In genomic region chr4:24514808-24515207, GRCh38 we compare ENCODE assay signal across 13 cellular contexts.
A peak's percentile ranks its signal among the peaks of the same experiment; 100 is the strongest.
DNase-seq lines count a peak whose midpoint lies in the region; ATAC-seq and TF ChIP-seq lines count a peak whose summit lies in the region.
"Had no signal": no experiment of that assay in that cellular context is flagged by ENCODE, and none has a peak within 500 bp of the region (broad histone marks: within the 10 kb centered on the region; RNA-seq: fewer than 3 reads in every experiment).

No MANE protein-coding gene starts in this region.

- H3K79me2 ChIP-seq in OCI-LY7 (ENCODE audit: insufficient read depth, low read depth, low read length) (no peaks in the 10 kb centered on the region), fibroblast of lung (ENCODE audit: control insufficient read depth, insufficient read depth, low read length) (no peaks in the 10 kb centered on the region)

- no peak for TF ChIP-seq EP300 in suprapubic skin (IDR thresholded peaks at IDR 0.05)

- H3K4me1 ChIP-seq in OCI-LY7 (ENCODE audit: insufficient read depth, low read length, poor library complexity, severe bottlenecking) (no peaks in the 10 kb centered on the region), fibroblast of lung (ENCODE audit: control insufficient read depth, extremely low read depth, insufficient read depth, low read length) (no peaks in the 10 kb centered on the region), suprapubic skin (no peaks in the 10 kb centered on the region)

- H3K4me2 ChIP-seq in OCI-LY7 (ENCODE audit: low read length) (no peak overlapping the region), fibroblast of lung (ENCODE audit: extremely low read depth, insufficient read depth, low read length) (no peak overlapping the region)
- H3K4me2 ChIP-seq: BLaER1 treated with 17β-estradiol and CSF1 and Interleukin-3, amounts not matched to agents 10 nM and 100 nM had no signal

- H3K27ac ChIP-seq in 22Rv1 (no peak overlapping the region), OCI-LY7 (ENCODE audit: low read depth, low read length, poor library complexity, severe bottlenecking) (no peak overlapping the region), fibroblast of lung (ENCODE audit: insufficient read depth, low read length) (no peak overlapping the region), suprapubic skin (no peak overlapping the region)
- H3K27ac ChIP-seq: BLaER1 treated with 17β-estradiol and CSF1 and Interleukin-3, amounts not matched to agents 10 nM and 100 nM had no signal

- H4K20me1 ChIP-seq in OCI-LY7 (ENCODE audit: insufficient read depth, low read length) (no peaks in the 10 kb centered on the region; the same call in 1 of the 2 replicates), fibroblast of lung (ENCODE audit: control insufficient read depth, extremely low read depth, insufficient read depth, low read length) (no peaks in the 10 kb centered on the region)

- H3K27me3 ChIP-seq in fibroblast of lung (ENCODE audit: control insufficient read depth, insufficient read depth, low read length), result no peaks in the 10 kb centered on the region
- no peaks in the 10 kb centered on the region for H3K27me3 ChIP-seq in suprapubic skin
- H3K27me3 ChIP-seq: BLaER1 treated with 17β-estradiol and CSF1 and Interleukin-3, amounts not matched to agents 10 nM and 100 nM had no signal

- H3K4me3 ChIP-seq in GM12865 (ENCODE audit: low read depth, low read length), result no peak overlapping the region
- H3K4me3 ChIP-seq in OCI-LY7 (ENCODE audit: low read depth, low read length, poor library complexity, severe bottlenecking), result no peak overlapping the region
- no peak overlapping the region for H3K4me3 ChIP-seq in fibroblast of lung (replicated peaks in 1 of 4; ENCODE audit: control extremely low read depth in 1 of 4, insufficient read depth in 1 of 4, low read depth in 3 of 4, low read length in 4 of 4)
- H3K4me3 ChIP-seq in suprapubic skin, result no peak overlapping the region
- H3K4me3 ChIP-seq: BLaER1 treated with 17β-estradiol and CSF1 and Interleukin-3, amounts not matched to agents 10 nM and 100 nM had no signal

- POLR2A ChIA-PET in OCI-LY7 (lab: Charles Lee), result interaction anchor here (1.2 kb wide), 1 partner anchor 10 kb away, joined by 4 read pairs; no protein-coding TSS in a partner anchor

- CTCF ChIA-PET in OCI-LY7 (lab: Charles Lee; ENCODE audit: unreplicated experiment), result no interaction called here

- TF ChIP-seq POLR2A in suprapubic skin (IDR thresholded peaks at IDR 0.05), result no peak

- intact Hi-C loops in OCI-LY7 (cut with micrococcal nuclease; ENCODE audit: unreplicated experiment), result no loop called here

- H3K9me3 ChIP-seq in OCI-LY7 (ENCODE audit: low read length), result no peaks in the 10 kb centered on the region
- no peaks in the 10 kb centered on the region for H3K9me3 ChIP-seq in fibroblast of lung (ENCODE audit: control insufficient read depth, insufficient read depth, low read depth, low read length)
- H3K9me3 ChIP-seq in suprapubic skin, result no peaks in the 10 kb centered on the region
- H3K9me3 ChIP-seq: BLaER1 treated with 17β-estradiol and CSF1 and Interleukin-3, amounts not matched to agents 10 nM and 100 nM had no signal

- WGBS in suprapubic skin, result 87% methylated on average over 1 of the region's 1 CpG

- H3K9me2 ChIP-seq in OCI-LY7 (ENCODE audit: insufficient read depth, low read length), result no peaks in the 10 kb centered on the region

- no TSS peak for BruUV-seq in OCI-LY7 (replicated peaks; lab: Mats Ljungman, UMichigan)

- no peak overlapping the region for H2AFZ ChIP-seq in OCI-LY7 (ENCODE audit: low read length)
- no peak overlapping the region for H2AFZ ChIP-seq in fibroblast of lung (ENCODE audit: low read length)

- no peak for ATAC-seq in HG02642 (IDR thresholded peaks at IDR 0.05; ENCODE audit: poor library complexity, unreplicated experiment)
- ATAC-seq: activated naive CD8-positive, alpha-beta T cell treated with anti-CD3 and anti-CD28 coated beads, Interleukin-2, amount 50 U/mL, for 24 hours; left lobe of liver had no signal

- H3K9ac ChIP-seq in fibroblast of lung (ENCODE audit: insufficient read depth, low read length), result no peak overlapping the region
- H3K9ac ChIP-seq: BLaER1 treated with 17β-estradiol and CSF1 and Interleukin-3, amounts not matched to agents 10 nM and 100 nM had no signal

- peak; percentile 31 for TF ChIP-seq CTCF in 22Rv1 (IDR thresholded peaks at IDR 0.05)
- TF ChIP-seq CTCF in GM12865 (IDR thresholded peaks at IDR 0.05; ENCODE audit: insufficient read depth, low read depth, low read length, missing control alignments), result peak; percentile 12
- peak; percentile 68 for TF ChIP-seq CTCF in OCI-LY7 (conservative IDR thresholded peaks at IDR 0.05; ENCODE audit: low read length)
- peak; percentile 27 to 41 for TF ChIP-seq CTCF in fibroblast of lung (conservative IDR thresholded peaks at IDR 0.05 in 1 of 2, IDR thresholded peaks at IDR 0.05 in 1 of 2; ENCODE audit: low read depth in 1 of 2, low read length in 2 of 2)
- TF ChIP-seq CTCF in suprapubic skin (IDR thresholded peaks at IDR 0.05), result no peak

- DNase-seq in GM12865 (ENCODE audit: low read depth), result no peak
- DNase-seq in OCI-LY7 (ENCODE audit: low spot score), result peak; percentile 18
- DNase-seq in fibroblast of lung (ENCODE audit: low read depth in 2 of 2), result no peak
- DNase-seq in suprapubic skin (ENCODE audit: low spot score in 2 of 2), result no peak
- no peak for DNase-seq in midbrain (lab: John Stamatoyannopoulos, UW)
- no peak for DNase-seq in stimulated activated CD4-positive, alpha-beta T cell treated with anti-CD3 and anti-CD28 coated beads, Interleukin-2, amount 100 ng/mL, for 48 hours
- DNase-seq: activated naive CD8-positive, alpha-beta T cell treated with anti-CD3 and anti-CD28 coated beads, Interleukin-2, amount 50 U/mL, for 24 hours; HCEC 1CT; T1000 had no signal

- H3K36me3 ChIP-seq in OCI-LY7 (ENCODE audit: insufficient read depth, low read length), result peaks cover 58% of the 10 kb centered on the region
- H3K36me3 ChIP-seq in fibroblast of lung (ENCODE audit: control insufficient read depth, insufficient read depth, low read length), result peaks cover 2% of the 10 kb centered on the region
- H3K36me3 ChIP-seq in suprapubic skin, result no peaks in the 10 kb centered on the region

Comparison
In these comparisons a context has a peak if more than half of its experiments do, and no peak if none do; other contexts are left out.
1. CTCF ChIP-seq: peak in 22Rv1 (single experiment), GM12865 (single experiment), OCI-LY7 (single experiment) and fibroblast of lung (2 of 2); none in suprapubic skin (0 of 2).